In genomic region chr1:41385398-41386189, GRCh38 we compare ENCODE assay signal across 16 cellular contexts.
"Had no signal": no experiment of that assay in that cellular context is flagged by ENCODE, and none has a peak within 500 bp of the region (broad histone marks: within the 10 kb centered on the region; RNA-seq: fewer than 3 reads in every experiment).

No MANE protein-coding gene starts in this region.

- H3K27me3 ChIP-seq: ascending aorta, uterus had no signal

- H3K9me3 Mint-ChIP-seq: activated CD4-positive, alpha-beta memory T cell treated with anti-CD3 and anti-CD28 coated beads for 36 hours; activated T-cell treated with anti-CD3 and anti-CD28 coated beads, Interleukin-2, amount 50 U/mL, for 72 hours; naive B cell had no signal

- ATAC-seq: activated T-cell treated with anti-CD3 and anti-CD28 coated beads, Interleukin-2, amount 50 U/mL, for 72 hours; gastrocnemius medialis; left ventricle myocardium superior had no signal

- H3K27ac ChIP-seq: ascending aorta, cardiac muscle cell, colonic mucosa, gastrocnemius medialis, neutrophil, stomach, thoracic aorta had no signal

- FAIRE-seq: kidney, small intestine, TTC549 had no signal

- H3K27ac Mint-ChIP-seq: activated CD4-positive, alpha-beta memory T cell treated with anti-CD3 and anti-CD28 coated beads for 36 hours; activated T-cell treated with anti-CD3 and anti-CD28 coated beads, Interleukin-2, amount 50 U/mL, for 72 hours had no signal

- DNase-seq: activated CD4-positive, alpha-beta memory T cell treated with anti-CD3 and anti-CD28 coated beads for 36 hours; activated T-cell treated with anti-CD3 and anti-CD28 coated beads, Interleukin-2, amount 50 U/mL, for 72 hours; colonic mucosa; gastrocnemius medialis; kidney; left ventricle myocardium superior; naive B cell; small intestine; stomach; T-helper 2 cell; uterus had no signal

- H3K4me3 Mint-ChIP-seq: activated CD4-positive, alpha-beta memory T cell treated with anti-CD3 and anti-CD28 coated beads for 36 hours; activated T-cell treated with anti-CD3 and anti-CD28 coated beads, Interleukin-2, amount 50 U/mL, for 72 hours had no signal

- H3K4me3 ChIP-seq: ascending aorta, cardiac muscle cell, colonic mucosa, gastrocnemius medialis, stomach, thoracic aorta, uterus had no signal

- H3K36me3 ChIP-seq: ascending aorta, cardiac muscle cell, colonic mucosa, gastrocnemius medialis, neutrophil, stomach, thoracic aorta, uterus had no signal

- H3K9me3 ChIP-seq: ascending aorta, colonic mucosa, gastrocnemius medialis, neutrophil, stomach, thoracic aorta, uterus had no signal

- H3K4me1 ChIP-seq: colonic mucosa had no signal

- H3K36me3 Mint-ChIP-seq: activated CD4-positive, alpha-beta memory T cell treated with anti-CD3 and anti-CD28 coated beads for 36 hours had no signal
